Comparison of ENCODE assay signal across 18 cellular contexts in genomic region chr7:71429116-71429515, GRCh38.
"Had no signal": no experiment of that assay in that cellular context is flagged by ENCODE, and none has a peak within 500 bp of the region (broad histone marks: within the 10 kb centered on the region; RNA-seq: fewer than 3 reads in every experiment).

No MANE protein-coding gene starts in this region.

- H3K4me3 Mint-ChIP-seq: dendritic cell treated with granulocyte-macrophage colony-stimulating factor and Interleukin-4, amounts not matched to agents 40 ng/mL and 50 ng/mL, for 4 days; naive B cell; nephron had no signal

- H3K27ac Mint-ChIP-seq: dendritic cell treated with granulocyte-macrophage colony-stimulating factor and Interleukin-4, amounts not matched to agents 40 ng/mL and 50 ng/mL, for 4 days; naive B cell; nephron had no signal

- ATAC-seq: gastrocnemius medialis, heart right ventricle, left lobe of liver had no signal

- H3K4me3 ChIP-seq: gastrocnemius medialis, heart right ventricle, stomach, thoracic aorta, transverse colon had no signal

- H3K36me3 Mint-ChIP-seq: naive B cell had no signal

- H3K27ac ChIP-seq: gastrocnemius medialis, heart right ventricle, stomach, thoracic aorta, transverse colon had no signal

- H3K27me3 Mint-ChIP-seq: dendritic cell treated with granulocyte-macrophage colony-stimulating factor and Interleukin-4, amounts not matched to agents 40 ng/mL and 50 ng/mL, for 4 days; naive B cell had no signal

- H3K9me3 Mint-ChIP-seq: nephron had no signal

- H3K9me3 ChIP-seq: gastrocnemius medialis, heart right ventricle, stomach, thoracic aorta, transverse colon had no signal

- DNase-seq: erythroblast; gastrocnemius medialis; heart right ventricle; hypothalamus; islet precursor cell; midbrain; naive B cell; posterior cingulate gyrus; small intestine; stimulated activated CD4-positive, alpha-beta T cell treated with anti-CD3 and anti-CD28 coated beads, Interleukin-12 subunit alpha, Interleukin-12 subunit beta, amount 100 ng/mL, for 4 hours; stimulated activated naive CD4-positive, alpha-beta T cell; stomach; substantia nigra; transverse colon had no signal

- H3K4me1 ChIP-seq: gastrocnemius medialis, stomach, transverse colon had no signal

- H3K27me3 ChIP-seq: gastrocnemius medialis, heart right ventricle, stomach, transverse colon had no signal

- H3K4me1 Mint-ChIP-seq: naive B cell had no signal

- H3K36me3 ChIP-seq: gastrocnemius medialis, heart right ventricle, stomach, thoracic aorta, transverse colon had no signal
